ENCODE assay signal across 10 cellular contexts in the genomic region with DNA sequence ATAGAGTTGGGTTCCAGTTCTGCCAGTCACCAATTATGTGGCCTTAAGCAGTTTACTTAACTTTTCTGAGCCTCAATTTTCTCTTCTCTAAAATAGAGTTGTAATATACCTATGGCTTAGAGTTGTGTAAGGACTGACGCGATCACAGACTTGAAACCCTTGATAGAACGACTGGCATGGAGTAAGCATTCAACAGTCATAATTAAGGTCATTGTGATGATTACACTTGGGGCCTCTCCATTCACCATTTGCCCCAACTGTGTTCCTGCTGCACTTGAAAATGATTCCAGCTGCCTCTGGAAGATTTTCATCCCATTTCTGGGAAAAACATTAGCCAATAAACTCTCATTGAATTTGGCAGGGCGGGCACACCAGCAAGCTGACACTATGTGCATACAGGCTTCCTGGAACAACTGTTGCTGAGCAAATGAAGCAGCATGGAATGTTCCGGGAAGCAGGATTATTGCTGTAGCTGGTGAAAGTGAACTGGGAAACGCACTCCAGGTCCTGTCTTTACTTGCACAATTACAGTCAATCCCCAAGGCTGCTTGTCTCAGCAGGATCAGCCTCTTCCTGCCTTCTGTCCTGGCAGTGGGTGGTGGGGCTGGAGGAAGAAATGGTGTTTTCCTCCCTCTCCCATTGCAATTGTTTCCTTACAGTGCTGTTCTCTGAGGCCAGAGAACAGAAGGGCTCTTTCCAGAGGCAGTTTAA. TPM values are rescaled to one million over a fixed set of nuclear protein-coding genes. Genes with fewer than 3 reads are reported as not detected.
DNase-seq lines count a peak whose midpoint lies in the region; ATAC-seq and TF ChIP-seq lines count a peak whose summit lies in the region.
"Had no signal": no experiment of that assay in that cellular context is flagged by ENCODE, and none has a peak within 500 bp of the region (broad histone marks: within the 10 kb centered on the region; RNA-seq: fewer than 3 reads in every experiment).

No MANE protein-coding gene starts in this region.

- peaks cover 4% of the 10 kb centered on the region for H3F3A ChIP-seq in smooth muscle cell (ENCODE audit: low read depth)

- H3K9me3 Mint-ChIP-seq in IgD-negative memory B cell: no peaks in the 10 kb centered on the region
- no peaks in the 10 kb centered on the region for H3K9me3 Mint-ChIP-seq in activated naive CD8-positive, alpha-beta T cell (ENCODE audit: low read depth)

- peaks cover 73 to 95% (median 81%) of the 10 kb centered on the region in 3 donors for H3K4me1 Mint-ChIP-seq in IgD-negative memory B cell
- peaks cover 99% of the 10 kb centered on the region for H3K4me1 Mint-ChIP-seq in activated naive CD8-positive, alpha-beta T cell (ENCODE audit: low read depth)

- H3K36me3 Mint-ChIP-seq in IgD-negative memory B cell: peaks cover 5% of the 10 kb centered on the region
- H3K36me3 Mint-ChIP-seq in activated naive CD8-positive, alpha-beta T cell: peaks cover 42% of the 10 kb centered on the region

- H3K27ac ChIP-seq in hepatocyte (peak overlapping the region; percentile 56), smooth muscle cell (ENCODE audit: low read depth) (no peak overlapping the region), SJCRH30 (no peak overlapping the region), brain microvascular endothelial cell (no peak overlapping the region)

- no peaks in the 10 kb centered on the region for H3K27me3 Mint-ChIP-seq in IgD-negative memory B cell
- H3K27me3 Mint-ChIP-seq in activated naive CD8-positive, alpha-beta T cell: no peaks in the 10 kb centered on the region

- H3K79me2 ChIP-seq in hepatocyte (no peaks in the 10 kb centered on the region), smooth muscle cell (ENCODE audit: low read depth) (peaks cover 22% of the 10 kb centered on the region)

- H2AFZ ChIP-seq in hepatocyte (no peak overlapping the region), smooth muscle cell (ENCODE audit: low read depth) (no peak overlapping the region)

- H3K4me3 ChIP-seq in hepatocyte (no peak overlapping the region), smooth muscle cell (no peak overlapping the region), SJCRH30 (no peak overlapping the region), brain microvascular endothelial cell (ENCODE audit: low read depth, low read length) (no peak overlapping the region), H7 (ENCODE audit: insufficient read depth, low read depth, low read length) (no peak overlapping the region)
- H3K4me3 ChIP-seq: MG63 had no signal

- in situ Hi-C loops in brain microvascular endothelial cell (cut with HindIII; ENCODE audit: low pct_ligation_motif_present, low sequenced_read_pairs): no loop called here

- H3K27me3 ChIP-seq in hepatocyte (no peaks in the 10 kb centered on the region), smooth muscle cell (ENCODE audit: low read depth) (no peaks in the 10 kb centered on the region), SJCRH30 (no peaks in the 10 kb centered on the region; the same call in 1 of the 2 replicates), brain microvascular endothelial cell (replicated peaks) (no peaks in the 10 kb centered on the region), H7 (ENCODE audit: control insufficient read depth, insufficient read depth, low read length) (no peaks in the 10 kb centered on the region)
- H3K27me3 ChIP-seq: MG63 had no signal

- H3K9me2 ChIP-seq in hepatocyte (replicated peaks; ENCODE audit: insufficient read depth): no peaks in the 10 kb centered on the region

- WGBS in hepatocyte (ENCODE audit: low lambda C conversion rate, missing lambda C conversion rate): 55% methylated on average over 6 of the region's 6 CpGs
- 52% methylated on average over 6 of the region's 6 CpGs for WGBS in smooth muscle cell (ENCODE audit: low lambda C conversion rate)

- H3K9me3 ChIP-seq in hepatocyte (ENCODE audit: low read depth) (no peaks in the 10 kb centered on the region), smooth muscle cell (replicated peaks; ENCODE audit: low read depth) (no peaks in the 10 kb centered on the region), SJCRH30 (replicated peaks) (no peaks in the 10 kb centered on the region)
- H3K9me3 ChIP-seq: MG63 had no signal

- peak; percentile 63 for DNase-seq in hepatocyte (ENCODE audit: low spot score)
- DNase-seq in smooth muscle cell (lab: John Stamatoyannopoulos, UW; ENCODE audit: unreplicated experiment): no peak
- no peak for DNase-seq in SJCRH30
- DNase-seq in brain microvascular endothelial cell: no peak
- no peak for DNase-seq in H7
- DNase-seq: MG63; stimulated activated naive CD4-positive, alpha-beta T cell treated with Interleukin-2 at 50 U/mL for 16 hours had no signal

- ATAC-seq in GM21825 (IDR thresholded peaks at IDR 0.05; ENCODE audit: unreplicated experiment): no peak

- H4K20me1 ChIP-seq in hepatocyte (ENCODE audit: insufficient read depth, poor library complexity, severe bottlenecking): no peaks in the 10 kb centered on the region
- H4K20me1 ChIP-seq in smooth muscle cell (ENCODE audit: low read depth): peaks cover 58% of the 10 kb centered on the region

- H3K9ac ChIP-seq in smooth muscle cell (ENCODE audit: low read depth): no peak overlapping the region

- H3K4me1 ChIP-seq in hepatocyte (ENCODE audit: insufficient read depth): peaks cover 18% of the 10 kb centered on the region
- H3K4me1 ChIP-seq in smooth muscle cell (ENCODE audit: low read depth): peaks cover 9% of the 10 kb centered on the region
- no peaks in the 10 kb centered on the region for H3K4me1 ChIP-seq in SJCRH30

- peak overlapping the region; percentile 82 to 91 (median 82) for H3K27ac Mint-ChIP-seq in IgD-negative memory B cell
- H3K27ac Mint-ChIP-seq in activated naive CD8-positive, alpha-beta T cell: peak overlapping the region; percentile 96

- H3K4me3 Mint-ChIP-seq in IgD-negative memory B cell: peak overlapping the region in 1 of 4 donors; percentile 59
- peak overlapping the region; percentile 53 for H3K4me3 Mint-ChIP-seq in activated naive CD8-positive, alpha-beta T cell

- H3K4me2 ChIP-seq in hepatocyte (peak overlapping the region; percentile 21), smooth muscle cell (peak overlapping the region; percentile 31)

- TF ChIP-seq CTCF in hepatocyte (IDR thresholded peaks at IDR 0.05; ENCODE audit: poor library complexity) (no peak), smooth muscle cell (IDR thresholded peaks at IDR 0.05; ENCODE audit: borderline replicate concordance, insufficient read depth, poor library complexity, severe bottlenecking) (no peak), brain microvascular endothelial cell (IDR thresholded peaks at IDR 0.05; ENCODE audit: low read depth, low read length, missing control alignments) (no peak)

- H3K36me3 ChIP-seq in hepatocyte (replicated peaks; ENCODE audit: insufficient read depth, low read depth): no peaks in the 10 kb centered on the region
- no peaks in the 10 kb centered on the region for H3K36me3 ChIP-seq in smooth muscle cell (ENCODE audit: low read depth)
- H3K36me3 ChIP-seq in SJCRH30: no peaks in the 10 kb centered on the region
- H3K36me3 ChIP-seq in brain microvascular endothelial cell (replicated peaks): no peaks in the 10 kb centered on the region
- no peaks in the 10 kb centered on the region for H3K36me3 ChIP-seq in H7 (replicated peaks; ENCODE audit: control insufficient read depth, insufficient read depth, low read length)

RNA-seq across cellular contexts. Expression of gene CD44, which starts 19.6 kb away (rescaled TPM):
- 176 TPM for polyA plus RNA-seq in IgD-negative memory B cell
- 17.5 and 23.4 TPM in 2 replicates for total RNA-seq in hepatocyte
- 13.7 and 29.5 TPM in 2 replicates for polyA plus RNA-seq in hepatocyte
- total RNA-seq in smooth muscle cell: 143 and 248 TPM in 2 replicates
- 116 and 174 TPM in 2 replicates for polyA plus RNA-seq in smooth muscle cell
- 0.04 and 0.05 TPM in 2 replicates for total RNA-seq in SJCRH30 (2014; rRNA removed; shearing (Covaris generic))
- total RNA-seq in H7 (2014; rRNA removed; shearing (Covaris generic)): 9.4 and 11.4 TPM in 2 replicates
